7 cellular contexts compared by ENCODE assay signal in genomic region chr22:18105981-18106380, GRCh38. TPM values are rescaled to one million over a fixed set of nuclear protein-coding genes. Genes with fewer than 3 reads are reported as not detected.
DNase-seq lines count a peak whose midpoint lies in the region; ATAC-seq, FAIRE-seq and TF ChIP-seq lines count a peak whose summit lies in the region.
"Not testable (repeated sequence)": the region's sequence is repeated elsewhere in the genome, so short reads cannot be mapped to it uniquely, and the experiment has no call there.

No MANE protein-coding gene starts in this region.

- H3K9ac ChIP-seq in H1 (replicated peaks in 1 of 4; ENCODE audit: extremely low read depth in 1 of 4, low read depth in 3 of 4, low read length in 3 of 4) = not testable (repeated sequence)

- H2BK120ac ChIP-seq in H1 (replicated peaks; ENCODE audit: low read depth, low read length) = not testable (repeated sequence)

- not testable (repeated sequence) for H4K91ac ChIP-seq in H1 (replicated peaks; ENCODE audit: insufficient read length, low read length)

- POLR2A ChIA-PET in activated CD4-positive, alpha-beta T cell treated with anti-CD3 and anti-CD28 coated beads, Interleukin-2, amount 10 ng/mL, durations not matched to agents 7 days and 5 days (lab: Charles Lee) = not testable (repeated sequence)
- POLR2A ChIA-PET in H1 (lab: Charles Lee; ENCODE audit: partially characterized antibody) = interaction anchor here (1.7 kb wide), 1 partner anchor 11 kb away, joined by 5 read pairs; no protein-coding TSS in a partner anchor

- peak; percentile 67 for FAIRE-seq in GM12892 (lab: Jason Lieb, UNC)
- FAIRE-seq in H1 (lab: Jason Lieb, UNC) = not testable (repeated sequence)

- H3K18ac ChIP-seq in H1 (ENCODE audit: extremely low read depth, low read length) = not testable (repeated sequence)

- peak overlapping the region; percentile 48 for H3K27ac Mint-ChIP-seq in activated CD4-positive, alpha-beta T cell treated with anti-CD3 and anti-CD28 coated beads, Interleukin-2, amount 10 ng/mL, durations not matched to agents 7 days and 5 days
- H3K27ac Mint-ChIP-seq in activated T-helper 17 cell treated with anti-CD3 and anti-CD28 coated beads, Interleukin-2, amount 50 U/mL, for 72 hours = peak overlapping the region; percentile 95
- peak overlapping the region; percentile 97 for H3K27ac Mint-ChIP-seq in stimulated activated naive B cell treated with anti-CD40 and anti-IgM and Interleukin-4, amounts not matched to agents 10 μg/mL and 1 μg/mL and 100 μg/mL, for 72 hours

- H3K79me1 ChIP-seq in H1 (ENCODE audit: low read depth, low read length) = not testable (repeated sequence)

- not testable (repeated sequence) for H3K36me3 ChIP-seq in DOHH2 (ENCODE audit: control insufficient read depth, low read length); H1 (ENCODE audit: control insufficient read depth in 2 of 4, insufficient read depth in 4 of 4, low read length in 3 of 4)

- H2AK5ac ChIP-seq in H1 (ENCODE audit: low read depth, low read length) = not testable (repeated sequence)

- peaks cover 20% of the 10 kb centered on the region for H3F3A ChIP-seq in DOHH2 (ENCODE audit: control insufficient read depth, insufficient read depth)

- H3K79me2 ChIP-seq in DOHH2 (ENCODE audit: control insufficient read depth, low read length); H1 (ENCODE audit: control insufficient read depth in 1 of 2, insufficient read depth in 2 of 2, low read length in 2 of 2): not testable (repeated sequence)

- peaks cover 42% of the 10 kb centered on the region for H3K36me3 Mint-ChIP-seq in activated CD4-positive, alpha-beta T cell treated with anti-CD3 and anti-CD28 coated beads, Interleukin-2, amount 10 ng/mL, durations not matched to agents 7 days and 5 days (ENCODE audit: low read depth)
- H3K36me3 Mint-ChIP-seq in activated T-helper 17 cell treated with anti-CD3 and anti-CD28 coated beads, Interleukin-2, amount 50 U/mL, for 72 hours (ENCODE audit: low read depth) = peaks cover 37% of the 10 kb centered on the region
- H3K36me3 Mint-ChIP-seq in stimulated activated naive B cell treated with anti-CD40 and anti-IgM and Interleukin-4, amounts not matched to agents 10 μg/mL and 1 μg/mL and 100 μg/mL, for 72 hours = peaks cover 47 to 60% of the 10 kb centered on the region in 2 donors

- not testable (repeated sequence) for H2BK20ac ChIP-seq in H1 (ENCODE audit: low read length)

- not testable (repeated sequence) for H3K4ac ChIP-seq in H1 (replicated peaks; ENCODE audit: insufficient read length, low read depth, low read length)

- H2BK5ac ChIP-seq in H1 (ENCODE audit: low read depth, low read length) = not testable (repeated sequence)

- peaks cover 19% of the 10 kb centered on the region for H3K27me3 Mint-ChIP-seq in activated CD4-positive, alpha-beta T cell treated with anti-CD3 and anti-CD28 coated beads, Interleukin-2, amount 10 ng/mL, durations not matched to agents 7 days and 5 days
- H3K27me3 Mint-ChIP-seq in activated T-helper 17 cell treated with anti-CD3 and anti-CD28 coated beads, Interleukin-2, amount 50 U/mL, for 72 hours = not testable (repeated sequence)
- peaks cover 14 to 16% of the 10 kb centered on the region in 2 donors for H3K27me3 Mint-ChIP-seq in stimulated activated naive B cell treated with anti-CD40 and anti-IgM and Interleukin-4, amounts not matched to agents 10 μg/mL and 1 μg/mL and 100 μg/mL, for 72 hours

- intact Hi-C loops in posterior vena cava (cut with DNase I) = not testable (repeated sequence)

- TF ChIP-seq EP300 in H1 (IDR thresholded peaks at IDR 0.05; ENCODE audit: borderline replicate concordance in 1 of 2, low read depth in 2 of 2, low read length in 2 of 2) = not testable (repeated sequence)

- TF ChIP-seq POLR2A in GM12892 (IDR thresholded peaks at IDR 0.05; ENCODE audit: low read depth, low read length); H1 (IDR thresholded peaks at IDR 0.05; ENCODE audit: control extremely low read depth in 1 of 2, low read depth in 2 of 2, low read length in 2 of 2): not testable (repeated sequence)

- ATAC-seq in activated T-helper 17 cell treated with anti-CD3 and anti-CD28 coated beads, Interleukin-2, amount 50 U/mL, for 72 hours (replicated peaks); stimulated activated naive B cell treated with anti-CD40 and anti-IgM and Interleukin-4, amounts not matched to agents 10 μg/mL and 1 μg/mL and 100 μg/mL, for 72 hours (replicated peaks): not testable (repeated sequence)

- H3K4me3 ChIP-seq in DOHH2 (ENCODE audit: low read length) = peak overlapping the region; percentile 44
- not testable (repeated sequence) for H3K4me3 ChIP-seq in H1 (ENCODE audit: extremely low read depth in 1 of 4, insufficient read depth in 2 of 4, low read depth in 3 of 4, low read length in 4 of 4)

- H3K4me1 Mint-ChIP-seq in activated CD4-positive, alpha-beta T cell treated with anti-CD3 and anti-CD28 coated beads, Interleukin-2, amount 10 ng/mL, durations not matched to agents 7 days and 5 days = peaks cover 14% of the 10 kb centered on the region
- peaks cover 56% of the 10 kb centered on the region for H3K4me1 Mint-ChIP-seq in activated T-helper 17 cell treated with anti-CD3 and anti-CD28 coated beads, Interleukin-2, amount 50 U/mL, for 72 hours
- peaks cover 42 to 70% of the 10 kb centered on the region in 2 donors for H3K4me1 Mint-ChIP-seq in stimulated activated naive B cell treated with anti-CD40 and anti-IgM and Interleukin-4, amounts not matched to agents 10 μg/mL and 1 μg/mL and 100 μg/mL, for 72 hours

- CTCF ChIA-PET in activated CD4-positive, alpha-beta T cell treated with anti-CD3 and anti-CD28 coated beads, Interleukin-2, amount 10 ng/mL, durations not matched to agents 7 days and 5 days (lab: Charles Lee) = interaction anchor here (0.7 to 1.0 kb wide), 7 partner anchors 11 to 925 kb away, joined by 3 to 4 read pairs (median 3); no protein-coding TSS in a partner anchor
- CTCF ChIA-PET in H1 (lab: Charles Lee; ENCODE audit: partially characterized antibody) = interaction anchor here (1.0 to 1.7 kb wide), 3 partner anchors 13 to 31 kb away, joined by 3 to 4 read pairs (median 3); no protein-coding TSS in a partner anchor

- H3K23me2 ChIP-seq in H1 (ENCODE audit: low read depth, low read length) = not testable (repeated sequence)

- not testable (repeated sequence) for H4K20me1 ChIP-seq in DOHH2 (ENCODE audit: control insufficient read depth, insufficient read depth, low read depth, low read length); H1 (replicated peaks in 1 of 2; ENCODE audit: control insufficient read depth in 1 of 2, insufficient read depth in 2 of 2, low read length in 2 of 2)

- DNase-seq in GM12892 (ENCODE audit: insufficient read length); activated CD4-positive, alpha-beta T cell treated with anti-CD3 and anti-CD28 coated beads, Interleukin-2, amount 10 ng/mL, durations not matched to agents 7 days and 5 days; H1 (ENCODE audit: low read depth in 1 of 2, low spot score in 2 of 2); stimulated activated naive B cell treated with anti-CD40 and anti-IgM and Interleukin-4, amounts not matched to agents 10 μg/mL and 1 μg/mL and 100 μg/mL, for 72 hours: not testable (repeated sequence)
- peak; percentile 20 for DNase-seq in posterior vena cava (ENCODE audit: low spot score)

- H3K4me2 ChIP-seq in DOHH2 (ENCODE audit: low read length) = peak overlapping the region; percentile 51
- not testable (repeated sequence) for H3K4me2 ChIP-seq in H1 (ENCODE audit: insufficient read depth in 1 of 2, low read depth in 2 of 2, low read length in 2 of 2)

- H4K5ac ChIP-seq in H1 (ENCODE audit: insufficient read length, low read depth, low read length) = not testable (repeated sequence)

- peaks cover 66% of the 10 kb centered on the region for H3K4me1 ChIP-seq in DOHH2 (ENCODE audit: control insufficient read depth, low read length)
- H3K4me1 ChIP-seq in H1 (replicated peaks in 1 of 4; ENCODE audit: control insufficient read depth in 3 of 4, insufficient read depth in 4 of 4, low read length in 3 of 4) = not testable (repeated sequence)

- H3K56ac ChIP-seq in H1 (replicated peaks; ENCODE audit: insufficient read length, low read depth, low read length) = not testable (repeated sequence)

- H3K27ac ChIP-seq in DOHH2 (ENCODE audit: low read depth, low read length) = peak overlapping the region; percentile 70
- H3K27ac ChIP-seq in H1 (ENCODE audit: low read depth, low read length) = not testable (repeated sequence)

- not testable (repeated sequence) for H3K9me3 ChIP-seq in DOHH2 (ENCODE audit: control insufficient read depth, insufficient read depth, low read length)
- peaks cover 7 to 15% of the 10 kb centered on the region in 2 experiments for H3K9me3 ChIP-seq in H1 (ENCODE audit: insufficient read depth in 2 of 2, low read depth in 1 of 2, low read length in 1 of 2)

- H3K14ac ChIP-seq in H1 (ENCODE audit: insufficient read length) = not testable (repeated sequence)

- H4K8ac ChIP-seq in H1 (ENCODE audit: extremely low read depth, insufficient read depth, low read length) = not testable (repeated sequence)

- peaks cover 22% of the 10 kb centered on the region for H3K9me3 Mint-ChIP-seq in activated CD4-positive, alpha-beta T cell treated with anti-CD3 and anti-CD28 coated beads, Interleukin-2, amount 10 ng/mL, durations not matched to agents 7 days and 5 days
- H3K9me3 Mint-ChIP-seq in activated T-helper 17 cell treated with anti-CD3 and anti-CD28 coated beads, Interleukin-2, amount 50 U/mL, for 72 hours = not testable (repeated sequence)
- peaks cover 11 to 21% of the 10 kb centered on the region in 2 donors for H3K9me3 Mint-ChIP-seq in stimulated activated naive B cell treated with anti-CD40 and anti-IgM and Interleukin-4, amounts not matched to agents 10 μg/mL and 1 μg/mL and 100 μg/mL, for 72 hours

- not testable (repeated sequence) for H3K27me3 ChIP-seq in DOHH2 (ENCODE audit: control insufficient read depth, low read length)
- peaks cover 8 to 22% (median 18%) of the 10 kb centered on the region in 4 experiments for H3K27me3 ChIP-seq in H1 (replicated peaks in 1 of 4; ENCODE audit: control insufficient read depth in 3 of 4, extremely low read depth in 1 of 4, insufficient read depth in 3 of 4, low read length in 3 of 4)

- H2BK12ac ChIP-seq in H1 (ENCODE audit: low read depth, low read length) = not testable (repeated sequence)

- H3K4me3 Mint-ChIP-seq in activated CD4-positive, alpha-beta T cell treated with anti-CD3 and anti-CD28 coated beads, Interleukin-2, amount 10 ng/mL, durations not matched to agents 7 days and 5 days; stimulated activated naive B cell treated with anti-CD40 and anti-IgM and Interleukin-4, amounts not matched to agents 10 μg/mL and 1 μg/mL and 100 μg/mL, for 72 hours: not testable (repeated sequence)
- H3K4me3 Mint-ChIP-seq in activated T-helper 17 cell treated with anti-CD3 and anti-CD28 coated beads, Interleukin-2, amount 50 U/mL, for 72 hours = peak overlapping the region; percentile 63

- H3K23ac ChIP-seq in H1 (ENCODE audit: insufficient read length) = not testable (repeated sequence)

- not testable (repeated sequence) for H3K9me2 ChIP-seq in DOHH2 (replicated peaks; ENCODE audit: control insufficient read depth, low read length)

- WGBS in H1 (ENCODE audit: extremely low coverage in 1 of 2, insufficient coverage in 1 of 2, insufficient read length in 1 of 2, insufficient replicate concordance in 2 of 2, low coverage in 1 of 2, low lambda C conversion rate in 2 of 2, missing lambda C conversion rate in 1 of 2), 2 experiments = 91% methylated on average over 6 of the region's 7 CpGs; no CpG with 5 or more reads in 1 of the 2 experiments

- H2BK15ac ChIP-seq in H1 (ENCODE audit: low read length) = 0 out of 2 replicates have a peak overlapping the region, but pooled peaks have one; percentile 19

- not testable (repeated sequence) for TF ChIP-seq CTCF in DOHH2 (IDR thresholded peaks at IDR 0.05; ENCODE audit: low read depth, low read length, poor library complexity, severe bottlenecking); H1 (IDR thresholded peaks at IDR 0.05; ENCODE audit: control extremely low read depth in 1 of 3, insufficient read depth in 1 of 3, low read depth in 1 of 3, low read length in 3 of 3)

- not testable (repeated sequence) for H2AFZ ChIP-seq in H1 (ENCODE audit: low read length)

- TF ChIP-seq RAD21 in H1 (IDR thresholded peaks at IDR 0.05 in 1 of 2, conservative IDR thresholded peaks at IDR 0.05 in 1 of 2; ENCODE audit: low read depth in 2 of 2, low read length in 2 of 2) = not testable (repeated sequence)

RNA-seq across cellular contexts. Expression of gene TUBA8, which starts 4.6 kb away (rescaled TPM):
- 5.1 TPM for polyA plus RNA-seq in GM12892 (2012; ENCODE audit: missing spikeins)
- total RNA-seq in activated CD4-positive, alpha-beta T cell treated with anti-CD3 and anti-CD28 coated beads, Interleukin-2, amount 10 ng/mL, durations not matched to agents 7 days and 5 days = 1 to 10 TPM; 1.4 to 2.2 TPM
- 1 to 10 TPM; 4.7 to 6.6 TPM for total RNA-seq in activated T-helper 17 cell treated with anti-CD3 and anti-CD28 coated beads, Interleukin-2, amount 50 U/mL, for 72 hours
- 0.23 and 1.0 TPM in 2 replicates for total RNA-seq in H1 (2021; fragmentation: NEBNext Ultra II Directional; extraction: Animal tissue kit (Norgen Biotek cat#: 25700))
- polyA plus RNA-seq in H1 (2011; rRNA removed) = 3.5 and 4.0 TPM in 2 replicates
- polyA plus RNA-seq in H1 (2011; cell fraction: cytosol; rRNA removed) = 2.2 TPM
- polyA plus RNA-seq in H1 (2011; cell fraction: nucleus; rRNA removed) = 4.9 TPM
- polyA plus RNA-seq in H1 (2012, experiment 1 of 2) = 1.5 to 2.5 TPM (median 1.6 TPM) in 4 replicates
- 1.6 TPM for polyA plus RNA-seq in H1 (2012, experiment 2 of 2)
- 1.1 TPM for polyA plus RNA-seq in H1 (2013, experiment 1 of 2)
- polyA plus RNA-seq in H1 (2013, experiment 2 of 2) = 0.92 TPM
- 1.7 and 2.3 TPM in 2 replicates for polyA minus RNA-seq in H1 (2011; rRNA and poly(A)+ RNA removed)
- not detected for polyA minus RNA-seq in H1 (2011; cell fraction: cytosol; rRNA and poly(A)+ RNA removed)
- 0.50 TPM for polyA minus RNA-seq in H1 (2011; cell fraction: nucleus; rRNA and poly(A)+ RNA removed)
- total RNA-seq in posterior vena cava = 1 to 10 TPM; 2.3 to 2.8 TPM

RNA-seq across cellular contexts. Expression of gene PEX26, which starts 28.2 kb away (rescaled TPM):
- 18.4 TPM for polyA plus RNA-seq in GM12892 (2012; ENCODE audit: missing spikeins)
- total RNA-seq in activated CD4-positive, alpha-beta T cell treated with anti-CD3 and anti-CD28 coated beads, Interleukin-2, amount 10 ng/mL, durations not matched to agents 7 days and 5 days = 10 to 100 TPM; 40.1 to 41.0 TPM
- total RNA-seq in activated T-helper 17 cell treated with anti-CD3 and anti-CD28 coated beads, Interleukin-2, amount 50 U/mL, for 72 hours = 10 to 100 TPM; 53.4 to 70.5 TPM
- 46.6 and 49.0 TPM in 2 replicates for total RNA-seq in H1 (2021; fragmentation: NEBNext Ultra II Directional; extraction: Animal tissue kit (Norgen Biotek cat#: 25700))
- polyA plus RNA-seq in H1 (2011; rRNA removed) = 33.1 and 41.9 TPM in 2 replicates
- 29.4 TPM for polyA plus RNA-seq in H1 (2011; cell fraction: cytosol; rRNA removed)
- 35.7 TPM for polyA plus RNA-seq in H1 (2011; cell fraction: nucleus; rRNA removed)
- 33.8 to 41.7 TPM (median 38.8 TPM) in 4 replicates for polyA plus RNA-seq in H1 (2012, experiment 1 of 2)
- 43.1 TPM for polyA plus RNA-seq in H1 (2012, experiment 2 of 2)
- 26.5 TPM for polyA plus RNA-seq in H1 (2013, experiment 1 of 2)
- 27.2 TPM for polyA plus RNA-seq in H1 (2013, experiment 2 of 2)
- polyA minus RNA-seq in H1 (2011; rRNA and poly(A)+ RNA removed) = 41.2 and 46.0 TPM in 2 replicates
- polyA minus RNA-seq in H1 (2011; cell fraction: cytosol; rRNA and poly(A)+ RNA removed) = 21.4 TPM
- 20.6 TPM for polyA minus RNA-seq in H1 (2011; cell fraction: nucleus; rRNA and poly(A)+ RNA removed)
- total RNA-seq in posterior vena cava = 10 to 100 TPM; 25.5 to 28.5 TPM

RNA-seq across cellular contexts. Expression of gene USP18, which starts 44.0 kb away (rescaled TPM):
- polyA plus RNA-seq in GM12892 (2012; ENCODE audit: missing spikeins) = 21.3 TPM
- 10 to 100 TPM; 68.7 to 73.0 TPM for total RNA-seq in activated CD4-positive, alpha-beta T cell treated with anti-CD3 and anti-CD28 coated beads, Interleukin-2, amount 10 ng/mL, durations not matched to agents 7 days and 5 days
- total RNA-seq in activated T-helper 17 cell treated with anti-CD3 and anti-CD28 coated beads, Interleukin-2, amount 50 U/mL, for 72 hours = 1 to 10 TPM; 1.9 to 2.5 TPM
- 3.6 and 3.8 TPM in 2 replicates for total RNA-seq in H1 (2021; fragmentation: NEBNext Ultra II Directional; extraction: Animal tissue kit (Norgen Biotek cat#: 25700))
- 1.9 and 2.3 TPM in 2 replicates for polyA plus RNA-seq in H1 (2011; rRNA removed)
- 2.5 TPM for polyA plus RNA-seq in H1 (2011; cell fraction: cytosol; rRNA removed)
- 1.7 TPM for polyA plus RNA-seq in H1 (2011; cell fraction: nucleus; rRNA removed)
- polyA plus RNA-seq in H1 (2012, experiment 1 of 2) = 3.0 to 3.8 TPM (median 3.4 TPM) in 4 replicates
- polyA plus RNA-seq in H1 (2012, experiment 2 of 2) = 4.3 TPM
- 3.2 TPM for polyA plus RNA-seq in H1 (2013, experiment 1 of 2)
- 3.4 TPM for polyA plus RNA-seq in H1 (2013, experiment 2 of 2)
- 2.4 and 2.6 TPM in 2 replicates for polyA minus RNA-seq in H1 (2011; rRNA and poly(A)+ RNA removed)
- polyA minus RNA-seq in H1 (2011; cell fraction: cytosol; rRNA and poly(A)+ RNA removed) = 1.4 TPM
- polyA minus RNA-seq in H1 (2011; cell fraction: nucleus; rRNA and poly(A)+ RNA removed) = 1.2 TPM
- total RNA-seq in posterior vena cava = 1 to 10 TPM; 5.9 to 8.1 TPM

Comparison
In these comparisons a context has a peak if more than half of its experiments do, and no peak if none do; other contexts are left out.
1. RNA of gene USP18, which starts 44.0 kb away (total RNA-seq): 68.7 to 73.0 TPM in activated CD4-positive, alpha-beta T cell treated with anti-CD3 and anti-CD28 coated beads, Interleukin-2, amount 10 ng/mL, durations not matched to agents 7 days and 5 days; 5.9 to 8.1 TPM in posterior vena cava, 3.6 to 3.8 TPM in H1 and 1.9 to 2.5 TPM in activated T-helper 17 cell treated with anti-CD3 and anti-CD28 coated beads, Interleukin-2, amount 50 U/mL, for 72 hours; every median in the first group is over 4 times any median in the second.
2. Peak in every context shown above with its lines, with median percentiles within 50 percentile points of each other: H3K27ac Mint-ChIP-seq.